In genomic region chr14:52043690-52044089, GRCh38 we compare ENCODE assay signal across 8 cellular contexts. TPM values are rescaled to one million over a fixed set of nuclear protein-coding genes. Genes with fewer than 3 reads are reported as not detected.
DNase-seq lines count a peak whose midpoint lies in the region; ATAC-seq, FAIRE-seq and TF ChIP-seq lines count a peak whose summit lies in the region.

No MANE protein-coding gene starts in this region.

- no peaks in the 10 kb centered on the region for H4K20me1 ChIP-seq in GM12878 (ENCODE audit: control insufficient read depth, insufficient read depth)

- H3K79me2 ChIP-seq in GM12878 (ENCODE audit: control insufficient read depth, insufficient read depth, low read length) (no peaks in the 10 kb centered on the region), mesendoderm (ENCODE audit: control insufficient read depth, insufficient read depth, low read length) (no peaks in the 10 kb centered on the region)

- no peak overlapping the region for H2AFZ ChIP-seq in GM12878 (ENCODE audit: control insufficient read depth, low read depth, low read length)

- no peak overlapping the region for H3K56ac ChIP-seq in mesendoderm (ENCODE audit: low read length)

- no peak overlapping the region for H4K8ac ChIP-seq in mesendoderm (ENCODE audit: low read depth, low read length)

- intact Hi-C loops in GM12878 (cut with micrococcal nuclease; ENCODE audit: unreplicated experiment) = no loop called here

- DNase-seq in A549 (ENCODE audit: low read depth in 1 of 2, low spot score in 1 of 2) (peak; percentile 60 to 73), GM12891 (ENCODE audit: insufficient read length, low spot score) (peak; percentile 37), RPMI7951 (ENCODE audit: low read depth) (peak; percentile 60), GM12878 (ENCODE audit: low read depth, low spot score) (no peak), mesendoderm (peak; percentile 67)

- 15% methylated on average over 5 of the region's 5 CpGs for WGBS in A549 (ENCODE audit: missing lambda C conversion rate)
- 8% methylated on average over 5 of the region's 5 CpGs for WGBS in GM12878 (ENCODE audit: insufficient coverage, insufficient replicate concordance, low lambda C conversion rate, missing lambda C conversion rate)
- WGBS in mesendoderm (ENCODE audit: extremely low coverage, insufficient coverage, low lambda C conversion rate) = no CpG with 5 or more reads among the region's 5 CpGs

- in situ Hi-C loops in GM12878 (cut with MboI) = loop anchor here (10.0 kb wide), 1 partner anchor 231 kb away; no protein-coding TSS in a partner anchor

- no peak overlapping the region for H3K4me3 ChIP-seq in A549
- no peak overlapping the region for H3K4me3 ChIP-seq in GM12878
- H3K4me3 ChIP-seq in mesendoderm (ENCODE audit: low read length) = no peak overlapping the region

- no peak for TF ChIP-seq POLR2A in A549 (IDR thresholded peaks at IDR 0.05; ENCODE audit: low read length)
- no peak for TF ChIP-seq POLR2A in GM12891 (IDR thresholded peaks at IDR 0.05; ENCODE audit: low read depth, low read length)
- no peak for TF ChIP-seq POLR2A in GM12878 (IDR thresholded peaks at IDR 0.05; ENCODE audit: low read depth, low read length)

- H3K79me1 ChIP-seq in mesendoderm (ENCODE audit: low read length) = no peaks in the 10 kb centered on the region

- RAD21 ChIA-PET in GM12878 (lab: Charles Lee; ENCODE audit: unreplicated experiment) = no interaction called here

- H3K4ac ChIP-seq in mesendoderm (ENCODE audit: low read depth, low read length) = no peak overlapping the region

- no peak overlapping the region for H2BK120ac ChIP-seq in mesendoderm (ENCODE audit: low read depth, low read length)

- H3K9me3 ChIP-seq in A549 (no peaks in the 10 kb centered on the region), GM12878 (replicated peaks; ENCODE audit: control insufficient read depth, insufficient read depth, low read length) (no peaks in the 10 kb centered on the region)

- SMC1A ChIA-PET in GM12878 (lab: Charles Lee; ENCODE audit: uncharacterized antibody, unreplicated experiment) = interaction anchor here (0.8 to 1.6 kb wide), 2 partner anchors 216 to 221 kb away, joined by 3 read pairs; no protein-coding TSS in a partner anchor

- H3K4me2 ChIP-seq in A549 = peak overlapping the region; percentile 35; the same call in 1 of the 3 replicates
- no peak overlapping the region for H3K4me2 ChIP-seq in GM12878 (ENCODE audit: control insufficient read depth, insufficient read depth)
- no peak overlapping the region for H3K4me2 ChIP-seq in mesendoderm (ENCODE audit: low read length)

- no peak overlapping the region for H3K23ac ChIP-seq in mesendoderm (ENCODE audit: low read length)

- H4K5ac ChIP-seq in mesendoderm (ENCODE audit: low read length) = no peak overlapping the region

- BruUV-seq in GM12878 (replicated peaks; lab: Mats Ljungman, UMichigan) = no TSS peak

- peak; percentile 86 to 98 for ATAC-seq in A549
- ATAC-seq in GM12878 = peak; percentile 84
- ATAC-seq in HG03571 (IDR thresholded peaks at IDR 0.05; ENCODE audit: unreplicated experiment) = no peak
- ATAC-seq in GM19324 (IDR thresholded peaks at IDR 0.05; ENCODE audit: low FRiP score, unreplicated experiment) = no peak
- no peak for ATAC-seq in HG03159 (IDR thresholded peaks at IDR 0.05; ENCODE audit: unreplicated experiment)

- no peak overlapping the region for H2BK15ac ChIP-seq in mesendoderm (replicated peaks; ENCODE audit: low read depth)

- H3K27ac ChIP-seq in A549 (no peak overlapping the region), GM12878 (ENCODE audit: control insufficient read depth, insufficient read depth) (no peak overlapping the region), mesendoderm (ENCODE audit: low read depth, low read length) (no peak overlapping the region)

- H3K36me3 ChIP-seq in GM12878 (ENCODE audit: control insufficient read depth in 2 of 2, insufficient read depth in 2 of 2, low read length in 1 of 2) (no peaks in the 10 kb centered on the region), mesendoderm (ENCODE audit: control insufficient read depth, insufficient read depth, low read length) (no peaks in the 10 kb centered on the region)

- POLR2A ChIA-PET in A549 (lab: Yijun Ruan, JAX) = no interaction called here
- POLR2A ChIA-PET in GM12878 (lab: Charles Lee) = no interaction called here

- H3K9ac ChIP-seq in GM12878 (ENCODE audit: control insufficient read depth, insufficient read depth, low read length) (no peak overlapping the region), mesendoderm (ENCODE audit: low read length) (no peak overlapping the region)

- TF ChIP-seq CTCF in A549 (IDR thresholded peaks at IDR 0.05) (peak; percentile 55), GM12878 (IDR thresholded peaks at IDR 0.05 in 2 of 3, conservative IDR thresholded peaks at IDR 0.05 in 1 of 3; ENCODE audit: control insufficient read depth in 2 of 3, extremely low read depth in 1 of 3, insufficient read depth in 1 of 3, low read depth in 3 of 3, low read length in 3 of 3) (peak; percentile 39 to 50 (median 48); a peak in 4 of 6 replicates)

- H3K18ac ChIP-seq in mesendoderm (ENCODE audit: low read length) = no peak overlapping the region

- no peak overlapping the region for H2BK5ac ChIP-seq in mesendoderm (ENCODE audit: low read length)

- peak; percentile 64 for TF ChIP-seq RAD21 in A549 (conservative IDR thresholded peaks at IDR 0.05 in 1 of 2, IDR thresholded peaks at IDR 0.05 in 1 of 2)
- 0 out of 2 replicates have a peak, but pooled peaks have one; percentile 19 for TF ChIP-seq RAD21 in GM12878 (IDR thresholded peaks at IDR 0.05; ENCODE audit: insufficient read depth, low read depth, low read length)

- CTCF ChIA-PET in A549 (lab: Yijun Ruan, JAX) (interaction anchor here (0.7 to 8.1 kb wide), 26 partner anchors 9 to 408 kb away, joined by 3 to 68 read pairs (median 4); partner anchors contain the start of gene NID2), GM12878 (lab: Yijun Ruan, JAX) (interaction anchor here (0.7 to 1.8 kb wide), 4 partner anchors 28 to 87 kb away, joined by 3 to 6 read pairs (median 3); no protein-coding TSS in a partner anchor)

- H3K27me3 ChIP-seq in GM12878 (replicated peaks in 1 of 2; ENCODE audit: control insufficient read depth in 2 of 2, insufficient read depth in 2 of 2, low read length in 1 of 2) = peaks cover 0 to 4% of the 10 kb centered on the region in 2 experiments; a peak in 2 of 4 replicates
- H3K27me3 ChIP-seq in mesendoderm (ENCODE audit: insufficient read depth, low read length, poor library complexity) = no peaks in the 10 kb centered on the region

- TF ChIP-seq EP300 in A549 (IDR thresholded peaks at IDR 0.05) = no peak
- no peak for TF ChIP-seq EP300 in GM12878 (IDR thresholded peaks at IDR 0.05; ENCODE audit: borderline replicate concordance in 1 of 2, control insufficient read depth in 1 of 2, low read depth in 2 of 2, low read length in 2 of 2)

- no peak overlapping the region for H2AK5ac ChIP-seq in mesendoderm (ENCODE audit: low read length)

- H3K4me1 ChIP-seq in A549 (peaks cover 19% of the 10 kb centered on the region), GM12878 (ENCODE audit: control insufficient read depth, insufficient read depth, low read length) (no peaks in the 10 kb centered on the region), mesendoderm (ENCODE audit: control insufficient read depth, low read depth, low read length) (no peaks in the 10 kb centered on the region)

- FAIRE-seq in A549 (lab: Jason Lieb, UNC) (no peak), GM12891 (lab: Jason Lieb, UNC) (no peak), GM12878 (lab: Jason Lieb, UNC) (no peak)

RNA-seq across cellular contexts. Expression of gene NID2, which starts 25.2 kb away (rescaled TPM):
- polyA plus RNA-seq in A549 (2011; rRNA removed) = 7.3 and 10.3 TPM in 2 replicates
- polyA plus RNA-seq in A549 (2012; cell fraction: cytosol; rRNA removed) = 1.8 and 2.0 TPM in 2 replicates
- polyA plus RNA-seq in A549 (2012; cell fraction: nucleus; rRNA removed) = 7.0 and 7.2 TPM in 2 replicates
- polyA plus RNA-seq in A549 (2017; fragmentation: RNase III; extraction: RNeasy Plus Mini Kit Qiagen cat#74134 plus additional on column Dnase treatment) = 18.9 to 23.3 TPM (median 20.6 TPM) in 3 replicates
- polyA minus RNA-seq in A549 (2011; rRNA and poly(A)+ RNA removed) = 7.8 and 7.9 TPM in 2 replicates
- 0.17 TPM for polyA plus RNA-seq in GM12891 (2012; ENCODE audit: low read depth, missing spikeins)
- total RNA-seq in RPMI7951 (2014; rRNA removed; shearing (Covaris generic)) = 29.8 and 35.0 TPM in 2 replicates
- not detected in 2 replicates for total RNA-seq in GM12878 (2013; cell fraction: nucleolus; rRNA removed)
- total RNA-seq in GM12878 (2014; rRNA removed) = not detected in 2 replicates
- not detected in 2 replicates for total RNA-seq in GM12878 (2014; rRNA removed; fragmentation: Illumina TruSeq; extraction: Trizol)
- 0.23 and 0.27 TPM in 2 replicates for total RNA-seq in GM12878 (2021)
- polyA plus RNA-seq in GM12878 (2011; ENCODE audit: low read depth) = not detected
- polyA plus RNA-seq in GM12878 (2011; rRNA removed) = 0.46 and 0.49 TPM in 2 replicates
- 0.25 and 0.43 TPM in 2 replicates for polyA plus RNA-seq in GM12878 (2011; cell fraction: cytosol; rRNA removed)
- 2.1 and 2.5 TPM in 2 replicates for polyA plus RNA-seq in GM12878 (2011; cell fraction: nucleus; rRNA removed)
- polyA plus RNA-seq in GM12878 (2012) = 0.15 TPM in 1 of 2 replicates, not detected in the other
- polyA plus RNA-seq in GM12878 (2014; fragmentation: Illumina TruSeq; extraction: Trizol) = not detected in 2 replicates
- polyA plus RNA-seq in GM12878 (2014; fragmentation: Nextera tagmentation; extraction: Ambion mirVana) = under 1 TPM; 0.11 to 0.16 TPM
- 0.04 TPM in 1 of 2 replicates, not detected in the other for polyA plus RNA-seq in GM12878 (2014; rRNA removed)
- under 1 TPM; 0.40 to 0.43 TPM for polyA plus RNA-seq in GM12878 (2016; fragmentation: Nextera tagmentation; extraction: Ambion mirVana)
- 1.4 and 1.5 TPM in 2 replicates for polyA minus RNA-seq in GM12878 (2011; rRNA and poly(A)+ RNA removed)
- polyA minus RNA-seq in GM12878 (2011; cell fraction: cytosol; rRNA and poly(A)+ RNA removed) = not detected in 2 replicates
- polyA minus RNA-seq in GM12878 (2011; cell fraction: nucleus; rRNA and poly(A)+ RNA removed) = 0.85 and 1.6 TPM in 2 replicates
- 0.63 TPM for polyA plus RNA-seq in mesendoderm (2013, experiment 1 of 2)
- polyA plus RNA-seq in mesendoderm (2013, experiment 2 of 2) = 0.69 TPM

RNA-seq across cellular contexts. Expression of gene RTRAF, which starts 54.3 kb away (rescaled TPM):
- polyA plus RNA-seq in A549 (2011; rRNA removed) = 289 and 341 TPM in 2 replicates
- polyA plus RNA-seq in A549 (2012; cell fraction: cytosol; rRNA removed) = 95.8 and 104 TPM in 2 replicates
- polyA plus RNA-seq in A549 (2012; cell fraction: nucleus; rRNA removed) = 17.8 and 18.6 TPM in 2 replicates
- polyA plus RNA-seq in A549 (2017; fragmentation: RNase III; extraction: RNeasy Plus Mini Kit Qiagen cat#74134 plus additional on column Dnase treatment) = 271 to 321 TPM (median 285 TPM) in 3 replicates
- 80.7 and 85.4 TPM in 2 replicates for polyA minus RNA-seq in A549 (2011; rRNA and poly(A)+ RNA removed)
- 338 TPM for polyA plus RNA-seq in GM12891 (2012; ENCODE audit: low read depth, missing spikeins)
- total RNA-seq in RPMI7951 (2014; rRNA removed; shearing (Covaris generic)) = 101 and 116 TPM in 2 replicates
- 47.2 and 48.0 TPM in 2 replicates for total RNA-seq in GM12878 (2013; cell fraction: nucleolus; rRNA removed)
- 336 and 339 TPM in 2 replicates for total RNA-seq in GM12878 (2014; rRNA removed)
- total RNA-seq in GM12878 (2014; rRNA removed; fragmentation: Illumina TruSeq; extraction: Trizol) = 385 and 416 TPM in 2 replicates
- 248 and 265 TPM in 2 replicates for total RNA-seq in GM12878 (2021)
- 131 TPM for polyA plus RNA-seq in GM12878 (2011; ENCODE audit: low read depth)
- 333 and 409 TPM in 2 replicates for polyA plus RNA-seq in GM12878 (2011; rRNA removed)
- polyA plus RNA-seq in GM12878 (2011; cell fraction: cytosol; rRNA removed) = 73.1 and 85.9 TPM in 2 replicates
- polyA plus RNA-seq in GM12878 (2011; cell fraction: nucleus; rRNA removed) = 93.8 and 105 TPM in 2 replicates
- polyA plus RNA-seq in GM12878 (2012) = 275 and 280 TPM in 2 replicates
- polyA plus RNA-seq in GM12878 (2014; fragmentation: Illumina TruSeq; extraction: Trizol) = 331 and 366 TPM in 2 replicates
- 100 to 1,000 TPM; 358 to 395 TPM for polyA plus RNA-seq in GM12878 (2014; fragmentation: Nextera tagmentation; extraction: Ambion mirVana)
- polyA plus RNA-seq in GM12878 (2014; rRNA removed) = 328 and 371 TPM in 2 replicates
- 100 to 1,000 TPM; 512 to 540 TPM for polyA plus RNA-seq in GM12878 (2016; fragmentation: Nextera tagmentation; extraction: Ambion mirVana)
- 56.6 and 115 TPM in 2 replicates for polyA minus RNA-seq in GM12878 (2011; rRNA and poly(A)+ RNA removed)
- 114 and 128 TPM in 2 replicates for polyA minus RNA-seq in GM12878 (2011; cell fraction: cytosol; rRNA and poly(A)+ RNA removed)
- polyA minus RNA-seq in GM12878 (2011; cell fraction: nucleus; rRNA and poly(A)+ RNA removed) = 34.3 and 53.4 TPM in 2 replicates
- 801 TPM for polyA plus RNA-seq in mesendoderm (2013, experiment 1 of 2)
- 797 TPM for polyA plus RNA-seq in mesendoderm (2013, experiment 2 of 2)

Comparison
In these comparisons a context has a peak if more than half of its experiments do, and no peak if none do; other contexts are left out.
1. ATAC-seq: peak in A549 (2 of 2) and GM12878 (single experiment); none in HG03571 (single experiment), GM19324 (single experiment) and HG03159 (single experiment).
2. RNA of gene NID2, which starts 25.2 kb away (total RNA-seq): 29.8 to 35.0 TPM in RPMI7951; 0.23 to 0.27 TPM in GM12878; every median in the first group is over 10 times any median in the second.
3. Of the 24 proteins assayed by ChIP-seq in both GM12878 and A549: peak only in GM12878: none; only in A549: MAX; in both: CTCF, RAD21 and SMC3; in neither: 20.